ENCODE assay signal across 24 cellular contexts in the genomic region with DNA sequence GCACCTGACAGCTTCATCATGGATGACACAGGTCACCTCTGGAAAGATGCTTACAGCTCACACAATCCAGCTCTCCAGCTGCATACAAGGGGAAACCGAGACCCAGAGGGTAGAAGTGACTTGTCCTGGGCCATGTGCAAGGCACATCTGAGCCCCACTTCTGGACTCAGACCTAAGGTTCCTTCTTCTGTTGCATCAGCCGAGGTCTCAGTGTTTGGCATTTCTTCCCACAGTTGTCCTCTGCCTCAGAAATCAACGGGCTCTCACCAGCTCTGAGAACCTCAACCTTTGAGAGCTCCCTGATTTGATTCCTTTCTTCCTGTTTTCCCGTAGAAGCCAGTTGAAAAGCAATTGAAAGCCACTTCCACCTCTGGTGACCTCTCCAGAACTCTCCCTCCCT. TPM values are rescaled to one million over a fixed set of nuclear protein-coding genes. Genes with fewer than 3 reads are reported as not detected.
DNase-seq lines count a peak whose midpoint lies in the region; ATAC-seq, FAIRE-seq and TF ChIP-seq lines count a peak whose summit lies in the region.
"Had no signal": no experiment of that assay in that cellular context is flagged by ENCODE, and none has a peak within 500 bp of the region (broad histone marks: within the 10 kb centered on the region; RNA-seq: fewer than 3 reads in every experiment).

No MANE protein-coding gene starts in this region.

- no peak for TF ChIP-seq POLR2A in H1 (IDR thresholded peaks at IDR 0.05; ENCODE audit: control extremely low read depth in 1 of 2, low read depth in 2 of 2, low read length in 2 of 2)

- H3K36me3 ChIP-seq in right atrium auricular region (no peaks in the 10 kb centered on the region), OCI-LY1 (ENCODE audit: insufficient read depth, low read length) (no peaks in the 10 kb centered on the region), H1 (ENCODE audit: control insufficient read depth in 2 of 4, insufficient read depth in 4 of 4, low read length in 3 of 4) (no peaks in the 10 kb centered on the region)
- H3K36me3 ChIP-seq: BE2C; BLaER1 treated with 17β-estradiol and CSF1 and Interleukin-3, amounts not matched to agents 10 nM and 100 nM had no signal

- POLR2A ChIA-PET in H1 (lab: Charles Lee; ENCODE audit: partially characterized antibody): no interaction called here

- H4K20me1 ChIP-seq in OCI-LY1 (ENCODE audit: insufficient read depth, low read length) (no peaks in the 10 kb centered on the region), H1 (replicated peaks in 1 of 2; ENCODE audit: control insufficient read depth in 1 of 2, insufficient read depth in 2 of 2, low read length in 2 of 2) (no peaks in the 10 kb centered on the region)
- H4K20me1 ChIP-seq: BLaER1 treated with 17β-estradiol and CSF1 and Interleukin-3, amounts not matched to agents 10 nM and 100 nM had no signal

- H2BK20ac ChIP-seq in H1 (ENCODE audit: low read length): no peak overlapping the region

- H3K4ac ChIP-seq in H1 (replicated peaks; ENCODE audit: insufficient read length, low read depth, low read length): no peak overlapping the region

- H3K4me2 ChIP-seq in OCI-LY1 (ENCODE audit: low read length) (0 out of 2 replicates have a peak overlapping the region, but pooled peaks have one; percentile 4), H1 (ENCODE audit: insufficient read depth in 1 of 2, low read depth in 2 of 2, low read length in 2 of 2) (no peak overlapping the region)
- H3K4me2 ChIP-seq: A549; BLaER1 treated with 17β-estradiol and CSF1 and Interleukin-3, amounts not matched to agents 10 nM and 100 nM had no signal

- no peak overlapping the region for H3K14ac ChIP-seq in H1 (ENCODE audit: insufficient read length)

- no peaks in the 10 kb centered on the region for H3F3A ChIP-seq in OCI-LY1 (ENCODE audit: insufficient read depth, low read length)

- H3K27ac ChIP-seq in right atrium auricular region: no peak overlapping the region
- H3K27ac ChIP-seq in OCI-LY1 (ENCODE audit: low read depth, low read length, poor library complexity, severe bottlenecking): peak overlapping the region; percentile 48
- no peak overlapping the region for H3K27ac ChIP-seq in H1 (ENCODE audit: low read depth, low read length)
- H3K27ac ChIP-seq: A549; BLaER1 treated with 17β-estradiol and CSF1 and Interleukin-3, amounts not matched to agents 10 nM and 100 nM had no signal

- DNase-seq in right atrium auricular region (ENCODE audit: low spot score): peak; percentile 48
- no peak for DNase-seq in Right ventricle myocardium superior
- DNase-seq in H1 (ENCODE audit: low read depth in 1 of 2, low spot score in 2 of 2): peak in 1 of 2 experiments; percentile 34
- DNase-seq in Calu3: no peak
- no peak for DNase-seq in effector CD4-positive, alpha-beta T cell
- DNase-seq: 8988T; ACHN; AML-193; BE2C; CD4-positive, alpha-beta T cell; CD8-positive, alpha-beta memory T cell; DMS153; DND-41; GOT3; H7 had no signal

- no peak overlapping the region for H4K5ac ChIP-seq in H1 (ENCODE audit: insufficient read length, low read depth, low read length)

- no peak overlapping the region for H2BK5ac ChIP-seq in H1 (ENCODE audit: low read depth, low read length)

- BruUV-seq in Calu3 (replicated peaks; lab: Mats Ljungman, UMichigan): no TSS peak

- H2BK15ac ChIP-seq in H1 (ENCODE audit: low read length): no peak overlapping the region

- no peak overlapping the region for H2BK120ac ChIP-seq in H1 (replicated peaks; ENCODE audit: low read depth, low read length)

- no peak overlapping the region for H3K9ac ChIP-seq in OCI-LY1 (ENCODE audit: low read length)
- no peak overlapping the region for H3K9ac ChIP-seq in H1 (replicated peaks in 1 of 4; ENCODE audit: extremely low read depth in 1 of 4, low read depth in 3 of 4, low read length in 3 of 4)
- H3K9ac ChIP-seq: BLaER1 treated with 17β-estradiol and CSF1 and Interleukin-3, amounts not matched to agents 10 nM and 100 nM had no signal

- H3K4me3 Mint-ChIP-seq in Calu3 (ENCODE audit: low read depth, unreplicated experiment): no peak overlapping the region
- H3K4me3 Mint-ChIP-seq: CD14-positive monocyte; CD4-positive, alpha-beta T cell; CD8-positive, alpha-beta memory T cell had no signal

- CTCF ChIA-PET in H1 (lab: Charles Lee; ENCODE audit: partially characterized antibody) (interaction anchor here (1.0 to 1.5 kb wide), 4 partner anchors 9 to 57 kb away, joined by 3 to 5 read pairs (median 4); partner anchors contain the start of gene COL15A1), Calu3 (lab: Charles Lee) (no interaction called here)

- H3K23me2 ChIP-seq in H1 (ENCODE audit: low read depth, low read length): 0 out of 2 replicates have a peak, but pooled peaks cover 1% of the 10 kb centered on the region

- H3K27me3 Mint-ChIP-seq in Calu3 (ENCODE audit: unreplicated experiment): peaks cover 60% of the 10 kb centered on the region

- no peak overlapping the region for H3K4me3 ChIP-seq in right atrium auricular region
- H3K4me3 ChIP-seq in OCI-LY1 (ENCODE audit: low read depth, low read length, poor library complexity, severe bottlenecking): no peak overlapping the region
- H3K4me3 ChIP-seq in H1 (ENCODE audit: extremely low read depth in 1 of 4, insufficient read depth in 2 of 4, low read depth in 3 of 4, low read length in 4 of 4): no peak overlapping the region
- H3K4me3 ChIP-seq: A549; BLaER1 treated with 17β-estradiol and CSF1 and Interleukin-3, amounts not matched to agents 10 nM and 100 nM had no signal

- H2BK12ac ChIP-seq in H1 (ENCODE audit: low read depth, low read length): no peak overlapping the region

- no peak overlapping the region for H4K8ac ChIP-seq in H1 (ENCODE audit: extremely low read depth, insufficient read depth, low read length)

- H3K4me1 Mint-ChIP-seq in Calu3 (ENCODE audit: low read depth, unreplicated experiment): no peaks in the 10 kb centered on the region
- H3K4me1 Mint-ChIP-seq: CD8-positive, alpha-beta memory T cell had no signal

- no peak overlapping the region for H2AFZ ChIP-seq in OCI-LY1 (ENCODE audit: low read length)
- 0 out of 2 replicates have a peak overlapping the region, but pooled peaks have one; percentile 33 for H2AFZ ChIP-seq in H1 (ENCODE audit: low read length)

- peaks cover 0 to 40% of the 10 kb centered on the region in 2 donors for H3K4me1 ChIP-seq in right atrium auricular region
- H3K4me1 ChIP-seq in OCI-LY1 (ENCODE audit: insufficient read depth, low read length, severe bottlenecking): peaks cover 37% of the 10 kb centered on the region
- no peaks in the 10 kb centered on the region; a peak in 2 of 7 replicates for H3K4me1 ChIP-seq in H1 (replicated peaks in 1 of 4; ENCODE audit: control insufficient read depth in 3 of 4, insufficient read depth in 4 of 4, low read length in 3 of 4)
- H3K4me1 ChIP-seq: A549, BE2C had no signal

- intact Hi-C loops in Right ventricle myocardium superior (cut with DNase I) (no loop called here), Calu3 (cut with micrococcal nuclease; ENCODE audit: unreplicated experiment) (no loop called here)

- H3K18ac ChIP-seq in H1 (ENCODE audit: extremely low read depth, low read length): no peak overlapping the region

- H3K9me3 ChIP-seq in right atrium auricular region: no peaks in the 10 kb centered on the region
- H3K9me3 ChIP-seq in OCI-LY1 (ENCODE audit: low read length): no peaks in the 10 kb centered on the region
- H3K9me3 ChIP-seq in H1 (ENCODE audit: insufficient read depth in 2 of 2, low read depth in 1 of 2, low read length in 1 of 2): no peaks in the 10 kb centered on the region
- H3K9me3 ChIP-seq: A549; BE2C; BLaER1 treated with 17β-estradiol and CSF1 and Interleukin-3, amounts not matched to agents 10 nM and 100 nM had no signal

- H3K79me2 ChIP-seq in OCI-LY1 (ENCODE audit: insufficient read depth, low read length) (no peaks in the 10 kb centered on the region), H1 (ENCODE audit: control insufficient read depth in 1 of 2, insufficient read depth in 2 of 2, low read length in 2 of 2) (no peaks in the 10 kb centered on the region)

- H2AK5ac ChIP-seq in H1 (ENCODE audit: low read depth, low read length): no peak overlapping the region

- no peak overlapping the region for H3K27ac Mint-ChIP-seq in Calu3 (ENCODE audit: unreplicated experiment)
- H3K27ac Mint-ChIP-seq: CD14-positive monocyte; CD4-positive, alpha-beta T cell; CD8-positive, alpha-beta memory T cell had no signal

- TF ChIP-seq CTCF in right atrium auricular region (IDR thresholded peaks at IDR 0.05) (no peak), OCI-LY1 (IDR thresholded peaks at IDR 0.05; ENCODE audit: low read length) (no peak), H1 (IDR thresholded peaks at IDR 0.05; ENCODE audit: control extremely low read depth in 1 of 3, insufficient read depth in 1 of 3, low read depth in 1 of 3, low read length in 3 of 3) (no peak), Calu3 (IDR thresholded peaks at IDR 0.05; ENCODE audit: unreplicated experiment) (no peak)

- no peaks in the 10 kb centered on the region for H3K9me2 ChIP-seq in OCI-LY1 (ENCODE audit: low read depth, low read length)

- no peak overlapping the region for H3K23ac ChIP-seq in H1 (ENCODE audit: insufficient read length)

- H4K91ac ChIP-seq in H1 (replicated peaks; ENCODE audit: insufficient read length, low read length): no peak overlapping the region

- no peaks in the 10 kb centered on the region for H3K9me3 Mint-ChIP-seq in Calu3 (ENCODE audit: low read depth, unreplicated experiment)
- H3K9me3 Mint-ChIP-seq: CD14-positive monocyte; CD4-positive, alpha-beta T cell; CD8-positive, alpha-beta memory T cell had no signal

- H3K27me3 ChIP-seq in right atrium auricular region: no peaks in the 10 kb centered on the region
- H3K27me3 ChIP-seq in OCI-LY1 (ENCODE audit: insufficient read depth, low read length): no peaks in the 10 kb centered on the region
- no peaks in the 10 kb centered on the region for H3K27me3 ChIP-seq in H1 (replicated peaks in 1 of 4; ENCODE audit: control insufficient read depth in 3 of 4, extremely low read depth in 1 of 4, insufficient read depth in 3 of 4, low read length in 3 of 4)
- H3K27me3 ChIP-seq: BE2C; BLaER1 treated with 17β-estradiol and CSF1 and Interleukin-3, amounts not matched to agents 10 nM and 100 nM had no signal

- no peaks in the 10 kb centered on the region for H3K79me1 ChIP-seq in H1 (ENCODE audit: low read depth, low read length)

- ATAC-seq in Right ventricle myocardium superior (ENCODE audit: poor library complexity): no peak
- ATAC-seq in GM19455 (IDR thresholded peaks at IDR 0.05; ENCODE audit: unreplicated experiment): no peak
- ATAC-seq: A549, HCT116 had no signal

- H3K56ac ChIP-seq in H1 (replicated peaks; ENCODE audit: insufficient read length, low read depth, low read length): no peak overlapping the region

- no peaks in the 10 kb centered on the region for H3K36me3 Mint-ChIP-seq in Calu3 (ENCODE audit: insufficient read depth, unreplicated experiment)
- H3K36me3 Mint-ChIP-seq: CD14-positive monocyte; CD8-positive, alpha-beta memory T cell had no signal

- WGBS in H1 (ENCODE audit: extremely low coverage in 1 of 2, insufficient coverage in 1 of 2, insufficient read length in 1 of 2, insufficient replicate concordance in 2 of 2, low coverage in 1 of 2, low lambda C conversion rate in 2 of 2, missing lambda C conversion rate in 1 of 2), 2 experiments: 93% methylated on average over 4 of the region's 4 CpGs; no CpG with 5 or more reads in 1 of the 2 experiments

- no peak for TF ChIP-seq EP300 in H1 (IDR thresholded peaks at IDR 0.05; ENCODE audit: borderline replicate concordance in 1 of 2, low read depth in 2 of 2, low read length in 2 of 2)

- FAIRE-seq in H1 (lab: Jason Lieb, UNC): no peak
- FAIRE-seq: A549, G401.6, GM12892, GM19239 had no signal

- no peak for TF ChIP-seq RAD21 in H1 (IDR thresholded peaks at IDR 0.05 in 1 of 2, conservative IDR thresholded peaks at IDR 0.05 in 1 of 2; ENCODE audit: low read depth in 2 of 2, low read length in 2 of 2)

RNA-seq across cellular contexts. Expression of gene COL15A1, which starts 38.7 kb away (rescaled TPM):
- total RNA-seq in right atrium auricular region: 10 to 100 TPM; 22.4 to 38.2 TPM
- total RNA-seq in Right ventricle myocardium superior: 55.9 TPM
- total RNA-seq in H1 (2021; fragmentation: NEBNext Ultra II Directional; extraction: Animal tissue kit (Norgen Biotek cat#: 25700)): 0.08 and 0.15 TPM in 2 replicates
- 0.12 and 0.19 TPM in 2 replicates for polyA plus RNA-seq in H1 (2011; rRNA removed)
- polyA plus RNA-seq in H1 (2011; cell fraction: cytosol; rRNA removed): 0.13 TPM
- 1.2 TPM for polyA plus RNA-seq in H1 (2011; cell fraction: nucleus; rRNA removed)
- 0.08 to 0.29 TPM (median 0.09 TPM) in 3 of 4 replicates, not detected in the other for polyA plus RNA-seq in H1 (2012, experiment 1 of 2)
- polyA plus RNA-seq in H1 (2012, experiment 2 of 2): 0.07 TPM
- polyA plus RNA-seq in H1 (2013, experiment 1 of 2): 0.06 TPM
- 0.07 TPM for polyA plus RNA-seq in H1 (2013, experiment 2 of 2)
- 0.24 and 0.41 TPM in 2 replicates for polyA minus RNA-seq in H1 (2011; rRNA and poly(A)+ RNA removed)
- polyA minus RNA-seq in H1 (2011; cell fraction: cytosol; rRNA and poly(A)+ RNA removed): not detected
- 0.30 TPM for polyA minus RNA-seq in H1 (2011; cell fraction: nucleus; rRNA and poly(A)+ RNA removed)
- not detected in 2 replicates for total RNA-seq in Calu3 (2022)
- total RNA-seq: CD4-positive, alpha-beta T cell; CD8-positive, alpha-beta memory T cell; H7 had no signal

Comparison
In these comparisons a context has a peak if more than half of its experiments do, and no peak if none do; other contexts are left out.
1. RNA of gene COL15A1, which starts 38.7 kb away (total RNA-seq): 55.9 TPM in Right ventricle myocardium superior (single experiment) and 22.4 to 38.2 TPM in right atrium auricular region; 0.08 to 0.15 TPM in H1 and not detected in Calu3; every median in the first group is over 10 times any median in the second.